Comparison of ENCODE assay signal across 19 cellular contexts in genomic region chr10:60570272-60570865, GRCh38.
DNase-seq lines count a peak whose midpoint lies in the region; ATAC-seq, FAIRE-seq and TF ChIP-seq lines count a peak whose summit lies in the region.
"Had no signal": no experiment of that assay in that cellular context is flagged by ENCODE, and none has a peak within 500 bp of the region (broad histone marks: within the 10 kb centered on the region; RNA-seq: fewer than 3 reads in every experiment).

No MANE protein-coding gene starts in this region.

- H3K9me3 ChIP-seq in PC-3 (ENCODE audit: low read length), result peaks cover 13% of the 10 kb centered on the region; the same call in 1 of the 2 replicates

- H3K27me3 ChIP-seq in PC-3 (ENCODE audit: low read length), result no peaks in the 10 kb centered on the region
- no peaks in the 10 kb centered on the region for H3K27me3 ChIP-seq in bronchial epithelial cell (ENCODE audit: control insufficient read depth, insufficient read depth, low read length)
- H3K27me3 ChIP-seq: heart right ventricle had no signal

- H3K9me2 ChIP-seq in PC-3 (replicated peaks; ENCODE audit: low read length), result no peaks in the 10 kb centered on the region

- peaks cover 10% of the 10 kb centered on the region for H3K36me3 Mint-ChIP-seq in neural crest cell (ENCODE audit: low read depth)

- H3K79me2 ChIP-seq in PC-3 (ENCODE audit: low read length), result peaks cover 34% of the 10 kb centered on the region
- H3K79me2 ChIP-seq: parathyroid adenoma had no signal

- H3K36me3 ChIP-seq in PC-3 (ENCODE audit: low read depth, low read length) (peaks cover 15% of the 10 kb centered on the region; the same call in 1 of the 2 replicates), bronchial epithelial cell (ENCODE audit: control insufficient read depth, insufficient read depth, low read length) (no peaks in the 10 kb centered on the region)
- H3K36me3 ChIP-seq: BLaER1 treated with 17β-estradiol and CSF1 and Interleukin-3, amounts not matched to agents 10 nM and 100 nM; heart right ventricle had no signal

- H3K9me3 Mint-ChIP-seq in neural crest cell, result peaks cover 11% of the 10 kb centered on the region

- peaks cover 47% of the 10 kb centered on the region for H3K4me1 ChIP-seq in PC-3 (ENCODE audit: insufficient read depth, low read length)
- H3K4me1 ChIP-seq: BLaER1 treated with 17β-estradiol and CSF1 and Interleukin-3, amounts not matched to agents 10 nM and 100 nM had no signal

- POLR2A ChIA-PET in PC-3 (lab: Charles Lee; ENCODE audit: unreplicated experiment), result interaction anchor here (0.8 kb wide), 1 partner anchor 1203 kb away, joined by 3 read pairs; no protein-coding TSS in a partner anchor

- peaks cover 4% of the 10 kb centered on the region for H3F3A ChIP-seq in PC-3 (ENCODE audit: low read length, unreplicated experiment)

- no peak overlapping the region for H3K27ac ChIP-seq in PC-3 (ENCODE audit: low read length)
- H3K27ac ChIP-seq: BLaER1 treated with 17β-estradiol and CSF1 and Interleukin-3, amounts not matched to agents 10 nM and 100 nM; heart right ventricle; parathyroid adenoma; skin epidermis had no signal

- no peaks in the 10 kb centered on the region for H4K20me1 ChIP-seq in PC-3 (ENCODE audit: low read length)
- H4K20me1 ChIP-seq: BLaER1 treated with 17β-estradiol and CSF1 and Interleukin-3, amounts not matched to agents 10 nM and 100 nM had no signal

- peak overlapping the region; percentile 84 for H3K4me2 ChIP-seq in PC-3 (ENCODE audit: low read length)
- H3K4me2 ChIP-seq: BLaER1 treated with 17β-estradiol and CSF1 and Interleukin-3, amounts not matched to agents 10 nM and 100 nM had no signal

- ATAC-seq in PC-3, result no peak
- ATAC-seq in HG02970 (IDR thresholded peaks at IDR 0.05; ENCODE audit: low FRiP score, unreplicated experiment), result no peak
- ATAC-seq in HG03354 (IDR thresholded peaks at IDR 0.05; ENCODE audit: poor library complexity, severe bottlenecking, unreplicated experiment), result no peak

- no TSS peak for BruUV-seq in PC-3 (replicated peaks; lab: Mats Ljungman, UMichigan)

- H2AFZ ChIP-seq in PC-3 (ENCODE audit: low read length), result no peak overlapping the region
- H2AFZ ChIP-seq: parathyroid adenoma had no signal

- no peaks in the 10 kb centered on the region for H3K27me3 Mint-ChIP-seq in neural crest cell (ENCODE audit: low read depth)

- H3K4me3 Mint-ChIP-seq in neural crest cell, result peak overlapping the region; percentile 9

- peaks cover 21% of the 10 kb centered on the region for H3K4me1 Mint-ChIP-seq in neural crest cell

- peak overlapping the region; percentile 70; the same call in 1 of the 2 replicates for H3K4me3 ChIP-seq in PC-3 (ENCODE audit: low read length)
- no peak overlapping the region for H3K4me3 ChIP-seq in bronchial epithelial cell (ENCODE audit: low read depth, low read length)
- H3K4me3 ChIP-seq: BLaER1 treated with 17β-estradiol and CSF1 and Interleukin-3, amounts not matched to agents 10 nM and 100 nM; skin epidermis had no signal

- CTCF ChIA-PET in PC-3 (lab: Charles Lee), result interaction anchor here (0.7 kb wide), 1 partner anchor 92 kb away, joined by 5 read pairs; no protein-coding TSS in a partner anchor

- TF ChIP-seq CTCF in PC-3 (conservative IDR thresholded peaks at IDR 0.05; ENCODE audit: low read depth, low read length), result peak; percentile 25; the same call in 1 of the 2 replicates
- no peak for TF ChIP-seq CTCF in bronchial epithelial cell (IDR thresholded peaks at IDR 0.05; ENCODE audit: insufficient read depth, low read length, severe bottlenecking)
- TF ChIP-seq CTCF in neural crest cell (conservative IDR thresholded peaks at IDR 0.05), result no peak

- H3K9ac ChIP-seq in PC-3 (ENCODE audit: low read length), result no peak overlapping the region
- H3K9ac ChIP-seq: BLaER1 treated with 17β-estradiol and CSF1 and Interleukin-3, amounts not matched to agents 10 nM and 100 nM; parathyroid adenoma had no signal

- DNase-seq in Ammon's horn (ENCODE audit: low spot score) (peak; percentile 66), PC-3 (no peak), bronchial epithelial cell (ENCODE audit: low read depth) (no peak), neural crest cell (ENCODE audit: low read depth, low spot score) (no peak), NCI-H1417 treated with DMSO at 0.1 percent for 48 hours (lab: John Stamatoyannopoulos, UW) (no peak)
- DNase-seq: activated CD8-positive, alpha-beta memory T cell treated with anti-CD3 and anti-CD28 coated beads for 24 hours; activated naive CD4-positive, alpha-beta T cell treated with Interleukin-2 at 50 U/mL for 16 hours; HCEC 1CT; heart right ventricle; KG1; NCI-H1048; stimulated activated CD4-positive, alpha-beta T cell treated with anti-CD3 and anti-CD28 coated beads, Interleukin-4, amount 100 ng/mL, for 24 hours had no signal

- H3K27ac Mint-ChIP-seq in neural crest cell (ENCODE audit: unreplicated experiment), result no peak overlapping the region

- intact Hi-C loops in PC-3 (cut with micrococcal nuclease), result loop anchor here (5.0 kb wide), 2 partner anchors 73 to 197 kb away; no protein-coding TSS in a partner anchor

- FAIRE-seq in bronchial epithelial cell (lab: Jason Lieb, UNC), result peak; percentile 13
- FAIRE-seq: G401.6, islet of Langerhans had no signal
